In the genomic region with DNA sequence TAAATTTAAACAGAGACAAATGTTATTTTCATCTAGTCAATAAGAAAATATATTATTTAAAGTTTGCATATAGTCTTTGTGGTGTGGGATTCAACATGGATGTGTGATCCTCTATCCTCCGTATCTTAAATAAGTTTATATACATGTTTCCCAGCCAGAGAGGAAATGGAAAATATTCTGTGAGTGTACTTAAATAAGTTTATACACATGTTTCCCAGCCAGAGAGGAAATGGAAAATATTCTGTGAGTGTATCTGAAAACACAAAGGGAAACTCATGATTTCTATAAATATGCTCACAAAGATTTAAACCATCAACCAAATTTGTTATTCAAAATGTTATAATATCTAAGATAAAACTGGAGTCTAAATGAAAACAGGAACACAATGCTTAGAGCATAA, we compare ENCODE assay signal across 29 cellular contexts.
"Had no signal": no experiment of that assay in that cellular context is flagged by ENCODE, and none has a peak within 500 bp of the region (broad histone marks: within the 10 kb centered on the region; RNA-seq: fewer than 3 reads in every experiment).

No MANE protein-coding gene starts in this region.

- H3K27me3 Mint-ChIP-seq: naive thymus-derived CD8-positive, alpha-beta T cell had no signal

- H3K9me3 ChIP-seq: esophagus muscularis mucosa, ovary, psoas muscle, sigmoid colon, thoracic aorta, transverse colon, upper lobe of right lung, uterus had no signal

- H3K27me3 ChIP-seq: esophagus muscularis mucosa, heart right ventricle, left lung, ovary, sigmoid colon, transverse colon, upper lobe of right lung, uterus had no signal

- H3K4me1 ChIP-seq: esophagus muscularis mucosa, heart right ventricle, psoas muscle, sigmoid colon, transverse colon, upper lobe of right lung, uterus had no signal

- FAIRE-seq: islet of Langerhans had no signal

- H3K4me3 Mint-ChIP-seq: endodermal cell; naive thymus-derived CD8-positive, alpha-beta T cell; nephron progenitor cell; stimulated activated effector memory CD8-positive, alpha-beta T cell treated with anti-CD3 and anti-CD28 coated beads, Interleukin-12 subunit alpha, Interleukin-12 subunit beta, amount 100 ng/mL, for 72 hours had no signal

- DNase-seq: cortex of kidney; effector CD8-positive, alpha-beta T cell; endodermal cell; foreskin melanocyte; glutamatergic neuron; heart right ventricle; hippocampal formation; left cardiac atrium; left lung; mammary epithelial cell; mesendoderm; naive thymus-derived CD8-positive, alpha-beta T cell; nephron progenitor cell; occipital lobe; ovary; posterior cingulate gyrus; psoas muscle; right cardiac atrium; sigmoid colon; stimulated activated CD4-positive, alpha-beta T cell treated with anti-CD3 and anti-CD28 coated beads, Interleukin-2, amount 100 ng/mL, for 24 hours; stimulated activated CD4-positive, alpha-beta T cell treated with anti-CD3 and anti-CD28 coated beads, Interleukin-4, amount 100 ng/mL, for 24 hours; stimulated activated naive CD4-positive, alpha-beta T cell treated with Interleukin-2 at 50 U/mL for 16 hours; transverse colon; upper lobe of right lung; uterus had no signal

- H3K27ac Mint-ChIP-seq: endodermal cell; stimulated activated effector memory CD8-positive, alpha-beta T cell treated with anti-CD3 and anti-CD28 coated beads, Interleukin-12 subunit alpha, Interleukin-12 subunit beta, amount 100 ng/mL, for 72 hours had no signal

- H3K4me1 Mint-ChIP-seq: endodermal cell, nephron progenitor cell had no signal

- H3K27ac ChIP-seq: esophagus muscularis mucosa, heart right ventricle, left lung, ovary, psoas muscle, sigmoid colon, thoracic aorta, transverse colon, upper lobe of right lung, uterus had no signal

- H3K36me3 ChIP-seq: ovary had no signal

- H3K4me3 ChIP-seq: esophagus muscularis mucosa, heart right ventricle, left lung, ovary, psoas muscle, sigmoid colon, thoracic aorta, transverse colon, upper lobe of right lung, uterus had no signal
